11 cellular contexts compared by ENCODE assay signal in genomic region chr4:86893136-86893535, GRCh38. TPM values are rescaled to one million over a fixed set of nuclear protein-coding genes. Genes with fewer than 3 reads are reported as not detected.
DNase-seq lines count a peak whose midpoint lies in the region; ATAC-seq and TF ChIP-seq lines count a peak whose summit lies in the region.
"Had no signal": no experiment of that assay in that cellular context is flagged by ENCODE, and none has a peak within 500 bp of the region (broad histone marks: within the 10 kb centered on the region; RNA-seq: fewer than 3 reads in every experiment).

No MANE protein-coding gene starts in this region.

- no peak for DNase-seq in CD4-positive, alpha-beta T cell
- no peak for DNase-seq in central memory CD8-positive, alpha-beta T cell (ENCODE audit: low spot score in 2 of 2)
- DNase-seq in natural killer cell (no peak), dermis blood vessel endothelial cell (no peak), Kasumi-1 (lab: John Stamatoyannopoulos, UW) (no peak), AG08396 (ENCODE audit: low spot score) (no peak), left ventricle myocardium inferior (no peak)
- DNase-seq: NCI-H82 had no signal

- H3K36me3 Mint-ChIP-seq in CD4-positive, alpha-beta T cell (ENCODE audit: low read depth) = no peaks in the 10 kb centered on the region
- peaks cover 2% of the 10 kb centered on the region for H3K36me3 Mint-ChIP-seq in central memory CD8-positive, alpha-beta T cell (ENCODE audit: insufficient read depth)
- no peaks in the 10 kb centered on the region for H3K36me3 Mint-ChIP-seq in natural killer cell

- H3K27ac Mint-ChIP-seq in CD4-positive, alpha-beta T cell = no peak overlapping the region
- H3K27ac Mint-ChIP-seq in central memory CD8-positive, alpha-beta T cell (ENCODE audit: low read depth) = no peak overlapping the region
- no peak overlapping the region for H3K27ac Mint-ChIP-seq in natural killer cell

- H3K27ac ChIP-seq in CD4-positive, alpha-beta T cell (ENCODE audit: low read depth, low read length) = no peak overlapping the region
- H3K27ac ChIP-seq in HUES6 (ENCODE audit: low read depth, low read length) (no peak overlapping the region), left ventricle myocardium inferior (replicated peaks) (no peak overlapping the region)

- POLR2A ChIA-PET in CD4-positive, alpha-beta T cell (lab: Charles Lee) = no interaction called here

- CTCF ChIA-PET in CD4-positive, alpha-beta T cell (lab: Charles Lee) = interaction anchor here (1.2 kb wide), 1 partner anchor 394 kb away, joined by 4 read pairs; no protein-coding TSS in a partner anchor

- no peaks in the 10 kb centered on the region for H3K9me3 ChIP-seq in CD4-positive, alpha-beta T cell (ENCODE audit: control insufficient read depth, low read length)
- no peaks in the 10 kb centered on the region for H3K9me3 ChIP-seq in HUES6 (ENCODE audit: control insufficient read depth, insufficient read depth, low read depth, low read length)
- H3K9me3 ChIP-seq in left ventricle myocardium inferior (replicated peaks) = no peaks in the 10 kb centered on the region
- H3K9me3 ChIP-seq: right atrium auricular region, upper lobe of left lung had no signal

- 0 out of 2 replicates have a peak, but pooled peaks cover 5% of the 10 kb centered on the region for H3K4me1 ChIP-seq in HUES6 (ENCODE audit: control insufficient read depth, insufficient read depth, low read length)
- H3K4me1 ChIP-seq in left ventricle myocardium inferior = peaks cover 18% of the 10 kb centered on the region

- H3K4me3 ChIP-seq in HUES6 (ENCODE audit: low read depth, low read length) (peak overlapping the region; percentile 86; the same call in 1 of the 2 replicates), left ventricle myocardium inferior (no peak overlapping the region)

- H3K9ac ChIP-seq in HUES6 (ENCODE audit: low read length) = no peak overlapping the region

- no peaks in the 10 kb centered on the region for H3K9me3 Mint-ChIP-seq in CD4-positive, alpha-beta T cell
- no peaks in the 10 kb centered on the region for H3K9me3 Mint-ChIP-seq in central memory CD8-positive, alpha-beta T cell
- H3K9me3 Mint-ChIP-seq in natural killer cell = no peaks in the 10 kb centered on the region

- peaks cover 19% of the 10 kb centered on the region for H3K27me3 ChIP-seq in CD4-positive, alpha-beta T cell (ENCODE audit: control insufficient read depth, insufficient read depth, low read length)
- H3K27me3 ChIP-seq in HUES6 (ENCODE audit: control insufficient read depth, insufficient read depth, low read length) (peaks cover 8% of the 10 kb centered on the region), left ventricle myocardium inferior (ENCODE audit: low read depth) (no peaks in the 10 kb centered on the region)
- H3K27me3 ChIP-seq: right atrium auricular region, upper lobe of left lung had no signal

- peaks cover 33% of the 10 kb centered on the region for H3K27me3 Mint-ChIP-seq in CD4-positive, alpha-beta T cell
- H3K27me3 Mint-ChIP-seq in central memory CD8-positive, alpha-beta T cell = peaks cover 41% of the 10 kb centered on the region
- peaks cover 22 to 28% of the 10 kb centered on the region in 2 donors for H3K27me3 Mint-ChIP-seq in natural killer cell (ENCODE audit: low read depth in 2 of 2)

- TF ChIP-seq CTCF in CD4-positive, alpha-beta T cell (IDR thresholded peaks at IDR 0.05) = no peak
- TF ChIP-seq CTCF in natural killer cell (IDR thresholded peaks at IDR 0.05) (no peak), left ventricle myocardium inferior (IDR thresholded peaks at IDR 0.05; ENCODE audit: borderline replicate concordance) (no peak)

- no peaks in the 10 kb centered on the region for H3K36me3 ChIP-seq in HUES6 (ENCODE audit: control insufficient read depth, insufficient read depth, low read length)
- no peaks in the 10 kb centered on the region for H3K36me3 ChIP-seq in left ventricle myocardium inferior
- H3K36me3 ChIP-seq: right atrium auricular region, upper lobe of left lung had no signal

- intact Hi-C loops in CD4-positive, alpha-beta T cell (cut with DNase I, micrococcal nuclease) = loop anchor here in 1 of 2 experiments (10.0 kb wide), 1 partner anchor 1808 kb away; no protein-coding TSS in a partner anchor
- intact Hi-C loops in natural killer cell (cut with micrococcal nuclease) = loop anchor here (10.0 kb wide), 1 partner anchor 1808 kb away; no protein-coding TSS in a partner anchor
- intact Hi-C loops in left ventricle myocardium inferior (cut with micrococcal nuclease) = no loop called here

- ATAC-seq in CD4-positive, alpha-beta T cell (ENCODE audit: poor library complexity) = no peak
- ATAC-seq in central memory CD8-positive, alpha-beta T cell (replicated peaks; ENCODE audit: extremely low read depth, poor library complexity, severe bottlenecking) = no peak
- ATAC-seq in natural killer cell = no peak

- peak overlapping the region; percentile 84 for H3K4me3 Mint-ChIP-seq in CD4-positive, alpha-beta T cell
- H3K4me3 Mint-ChIP-seq in central memory CD8-positive, alpha-beta T cell = peak overlapping the region; percentile 66
- H3K4me3 Mint-ChIP-seq in natural killer cell = peak overlapping the region; percentile 7

- peaks cover 3% of the 10 kb centered on the region for H3K4me1 Mint-ChIP-seq in CD4-positive, alpha-beta T cell (ENCODE audit: low read depth)
- H3K4me1 Mint-ChIP-seq in central memory CD8-positive, alpha-beta T cell = no peaks in the 10 kb centered on the region
- peaks cover 0 to 4% of the 10 kb centered on the region in 2 donors for H3K4me1 Mint-ChIP-seq in natural killer cell

RNA-seq across cellular contexts. Expression of gene C4orf36, which starts 0.9 kb away (rescaled TPM):
- total RNA-seq in CD4-positive, alpha-beta T cell = not detected
- total RNA-seq in natural killer cell = not detected
- total RNA-seq in dermis blood vessel endothelial cell = under 0.01 and 0.33 TPM in 2 replicates
- 0.96 TPM for total RNA-seq in left ventricle myocardium inferior
- total RNA-seq: right atrium auricular region had no signal

RNA-seq across cellular contexts. Expression of gene AFF1, which starts 41.7 kb away (rescaled TPM):
- total RNA-seq in CD4-positive, alpha-beta T cell = 10 to 100 TPM; 50.3 to 51.2 TPM
- total RNA-seq in natural killer cell (10 to 100 TPM; 87.9 to 93.4 (median 91.7) TPM), dermis blood vessel endothelial cell (31.0 and 39.4 TPM in 2 replicates), left ventricle myocardium inferior (67.9 TPM)

RNA-seq across cellular contexts. Expression of gene SLC10A6, which starts 44.0 kb away (rescaled TPM):
- total RNA-seq in CD4-positive, alpha-beta T cell = not detected
- not detected for total RNA-seq in natural killer cell
- total RNA-seq in dermis blood vessel endothelial cell = 0.19 and 0.85 TPM in 2 replicates
- total RNA-seq in left ventricle myocardium inferior = 0.69 TPM

Comparison
In these comparisons a context has a peak if more than half of its experiments do, and no peak if none do; other contexts are left out.
1. H3K4me3 Mint-ChIP-seq: peak in every context shown above with its lines; median percentile 84 in CD4-positive, alpha-beta T cell; 66 in central memory CD8-positive, alpha-beta T cell; 7 in natural killer cell.